1 cellular context compared by ENCODE assay signal in the genomic region with DNA sequence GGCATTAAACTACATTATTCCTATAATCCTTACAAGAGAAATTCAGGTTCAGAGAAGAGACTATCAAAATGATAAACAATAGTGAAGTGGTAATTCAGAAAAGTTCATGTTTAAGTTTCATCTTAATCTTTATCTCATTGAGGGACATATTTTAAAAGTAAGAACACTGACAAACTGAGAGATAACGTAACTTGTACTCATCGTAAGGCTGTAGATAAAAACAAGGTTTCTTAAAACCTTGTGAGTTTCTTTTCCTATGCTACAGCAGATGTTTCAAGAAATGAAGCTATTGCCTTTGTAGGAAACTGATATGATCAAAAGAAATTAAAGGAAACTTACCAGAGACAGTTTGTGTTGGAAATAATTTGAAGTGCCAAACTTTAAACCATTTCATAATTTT.
TF ChIP-seq lines count a peak whose summit lies in the region.

No MANE protein-coding gene starts in this region.

TF ChIP-seq in HepG2, 621 proteins besides CTCF, POLR2A, EP300 and RAD21:
- TF ChIP-seq ZNF235 (CRISPR knock-in tag; IDR thresholded peaks at IDR 0.05; ENCODE audit: borderline replicate concordance) (no peak), TSC22D2 (CRISPR knock-in tag; IDR thresholded peaks at IDR 0.05; ENCODE audit: borderline replicate concordance) (no peak), PAWR (CRISPR knock-in tag; IDR thresholded peaks at IDR 0.05; ENCODE audit: borderline replicate concordance) (no peak), ZNF562 (CRISPR knock-in tag; IDR thresholded peaks at IDR 0.05; ENCODE audit: borderline replicate concordance) (no peak), ZNF619 (CRISPR knock-in tag; IDR thresholded peaks at IDR 0.05) (no peak), XBP1 (CRISPR knock-in tag; IDR thresholded peaks at IDR 0.05) (no peak), KMT2B (CRISPR knock-in tag; IDR thresholded peaks at IDR 0.05) (no peak), ZNF615 (CRISPR knock-in tag; IDR thresholded peaks at IDR 0.05; ENCODE audit: borderline replicate concordance) (no peak), EZH2 (conservative IDR thresholded peaks at IDR 0.05; ENCODE audit: low read depth, low read length) (no peak), NCOA1 (CRISPR knock-in tag; IDR thresholded peaks at IDR 0.05) (no peak), KDM5B (CRISPR knock-in tag; IDR thresholded peaks at IDR 0.05; ENCODE audit: borderline replicate concordance) (no peak), ATRX (CRISPR knock-in tag; IDR thresholded peaks at IDR 0.05; ENCODE audit: borderline replicate concordance) (no peak), ZNF672 (CRISPR knock-in tag; IDR thresholded peaks at IDR 0.05) (no peak), CENPX (CRISPR knock-in tag; IDR thresholded peaks at IDR 0.05) (no peak), ZNF780A (CRISPR knock-in tag; IDR thresholded peaks at IDR 0.05) (no peak)
- TF ChIP-seq, protein P1, sequence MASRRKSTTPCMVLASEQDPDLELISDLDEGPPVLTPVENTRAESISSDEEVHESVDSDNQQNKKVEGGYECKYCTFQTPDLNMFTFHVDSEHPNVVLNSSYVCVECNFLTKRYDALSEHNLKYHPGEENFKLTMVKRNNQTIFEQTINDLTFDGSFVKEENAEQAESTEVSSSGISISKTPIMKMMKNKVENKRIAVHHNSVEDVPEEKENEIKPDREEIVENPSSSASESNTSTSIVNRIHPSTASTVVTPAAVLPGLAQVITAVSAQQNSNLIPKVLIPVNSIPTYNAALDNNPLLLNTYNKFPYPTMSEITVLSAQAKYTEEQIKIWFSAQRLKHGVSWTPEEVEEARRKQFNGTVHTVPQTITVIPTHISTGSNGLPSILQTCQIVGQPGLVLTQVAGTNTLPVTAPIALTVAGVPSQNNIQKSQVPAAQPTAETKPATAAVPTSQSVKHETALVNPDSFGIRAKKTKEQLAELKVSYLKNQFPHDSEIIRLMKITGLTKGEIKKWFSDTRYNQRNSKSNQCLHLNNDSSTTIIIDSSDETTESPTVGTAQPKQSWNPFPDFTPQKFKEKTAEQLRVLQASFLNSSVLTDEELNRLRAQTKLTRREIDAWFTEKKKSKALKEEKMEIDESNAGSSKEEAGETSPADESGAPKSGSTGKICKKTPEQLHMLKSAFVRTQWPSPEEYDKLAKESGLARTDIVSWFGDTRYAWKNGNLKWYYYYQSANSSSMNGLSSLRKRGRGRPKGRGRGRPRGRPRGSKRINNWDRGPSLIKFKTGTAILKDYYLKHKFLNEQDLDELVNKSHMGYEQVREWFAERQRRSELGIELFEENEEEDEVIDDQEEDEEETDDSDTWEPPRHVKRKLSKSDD (CRISPR knock-in tag; IDR thresholded peaks at IDR 0.05; ENCODE audit: low read depth), result no peak
- TF ChIP-seq, protein P2, sequence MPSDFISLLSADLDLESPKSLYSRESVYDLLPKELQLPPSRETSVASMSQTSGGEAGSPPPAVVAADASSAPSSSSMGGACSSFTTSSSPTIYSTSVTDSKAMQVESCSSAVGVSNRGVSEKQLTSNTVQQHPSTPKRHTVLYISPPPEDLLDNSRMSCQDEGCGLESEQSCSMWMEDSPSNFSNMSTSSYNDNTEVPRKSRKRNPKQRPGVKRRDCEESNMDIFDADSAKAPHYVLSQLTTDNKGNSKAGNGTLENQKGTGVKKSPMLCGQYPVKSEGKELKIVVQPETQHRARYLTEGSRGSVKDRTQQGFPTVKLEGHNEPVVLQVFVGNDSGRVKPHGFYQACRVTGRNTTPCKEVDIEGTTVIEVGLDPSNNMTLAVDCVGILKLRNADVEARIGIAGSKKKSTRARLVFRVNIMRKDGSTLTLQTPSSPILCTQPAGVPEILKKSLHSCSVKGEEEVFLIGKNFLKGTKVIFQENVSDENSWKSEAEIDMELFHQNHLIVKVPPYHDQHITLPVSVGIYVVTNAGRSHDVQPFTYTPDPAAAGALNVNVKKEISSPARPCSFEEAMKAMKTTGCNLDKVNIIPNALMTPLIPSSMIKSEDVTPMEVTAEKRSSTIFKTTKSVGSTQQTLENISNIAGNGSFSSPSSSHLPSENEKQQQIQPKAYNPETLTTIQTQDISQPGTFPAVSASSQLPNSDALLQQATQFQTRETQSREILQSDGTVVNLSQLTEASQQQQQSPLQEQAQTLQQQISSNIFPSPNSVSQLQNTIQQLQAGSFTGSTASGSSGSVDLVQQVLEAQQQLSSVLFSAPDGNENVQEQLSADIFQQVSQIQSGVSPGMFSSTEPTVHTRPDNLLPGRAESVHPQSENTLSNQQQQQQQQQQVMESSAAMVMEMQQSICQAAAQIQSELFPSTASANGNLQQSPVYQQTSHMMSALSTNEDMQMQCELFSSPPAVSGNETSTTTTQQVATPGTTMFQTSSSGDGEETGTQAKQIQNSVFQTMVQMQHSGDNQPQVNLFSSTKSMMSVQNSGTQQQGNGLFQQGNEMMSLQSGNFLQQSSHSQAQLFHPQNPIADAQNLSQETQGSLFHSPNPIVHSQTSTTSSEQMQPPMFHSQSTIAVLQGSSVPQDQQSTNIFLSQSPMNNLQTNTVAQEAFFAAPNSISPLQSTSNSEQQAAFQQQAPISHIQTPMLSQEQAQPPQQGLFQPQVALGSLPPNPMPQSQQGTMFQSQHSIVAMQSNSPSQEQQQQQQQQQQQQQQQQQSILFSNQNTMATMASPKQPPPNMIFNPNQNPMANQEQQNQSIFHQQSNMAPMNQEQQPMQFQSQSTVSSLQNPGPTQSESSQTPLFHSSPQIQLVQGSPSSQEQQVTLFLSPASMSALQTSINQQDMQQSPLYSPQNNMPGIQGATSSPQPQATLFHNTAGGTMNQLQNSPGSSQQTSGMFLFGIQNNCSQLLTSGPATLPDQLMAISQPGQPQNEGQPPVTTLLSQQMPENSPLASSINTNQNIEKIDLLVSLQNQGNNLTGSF (CRISPR knock-in tag; IDR thresholded peaks at IDR 0.05), result no peak
- TF ChIP-seq, protein P3, sequence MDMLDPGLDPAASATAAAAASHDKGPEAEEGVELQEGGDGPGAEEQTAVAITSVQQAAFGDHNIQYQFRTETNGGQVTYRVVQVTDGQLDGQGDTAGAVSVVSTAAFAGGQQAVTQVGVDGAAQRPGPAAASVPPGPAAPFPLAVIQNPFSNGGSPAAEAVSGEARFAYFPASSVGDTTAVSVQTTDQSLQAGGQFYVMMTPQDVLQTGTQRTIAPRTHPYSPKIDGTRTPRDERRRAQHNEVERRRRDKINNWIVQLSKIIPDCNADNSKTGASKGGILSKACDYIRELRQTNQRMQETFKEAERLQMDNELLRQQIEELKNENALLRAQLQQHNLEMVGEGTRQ (IDR thresholded peaks at IDR 0.05; ENCODE audit: low read depth, low read length), result no peak
- TF ChIP-seq, protein P3 (CRISPR knock-in tag; IDR thresholded peaks at IDR 0.05; ENCODE audit: borderline replicate concordance), result no peak
- TF ChIP-seq, protein P4, sequence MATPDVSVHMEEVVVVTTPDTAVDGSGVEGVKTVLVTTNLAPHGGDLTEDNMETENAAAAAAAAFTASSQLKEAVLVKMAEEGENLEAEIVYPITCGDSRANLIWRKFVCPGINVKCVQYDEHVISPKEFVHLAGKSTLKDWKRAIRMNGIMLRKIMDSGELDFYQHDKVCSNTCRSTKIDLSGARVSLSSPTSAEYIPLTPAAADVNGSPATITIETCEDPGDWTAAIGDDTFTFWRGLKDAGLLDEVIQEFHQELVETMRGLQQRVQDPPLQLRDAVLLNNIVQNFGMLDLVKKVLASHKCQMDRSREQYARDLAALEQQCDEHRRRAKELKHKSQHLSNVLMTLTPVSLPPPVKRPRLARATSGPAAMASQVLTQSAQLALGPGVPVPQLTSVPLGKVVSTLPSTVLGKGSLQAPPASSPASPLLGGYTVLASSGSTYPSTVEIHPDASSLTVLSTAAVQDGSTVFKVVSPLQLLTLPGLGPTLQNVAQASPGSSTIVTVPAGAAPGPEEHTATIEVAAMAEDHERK (CRISPR knock-in tag; IDR thresholded peaks at IDR 0.05; ENCODE audit: low read depth), result no peak
- TF ChIP-seq, protein P5, sequence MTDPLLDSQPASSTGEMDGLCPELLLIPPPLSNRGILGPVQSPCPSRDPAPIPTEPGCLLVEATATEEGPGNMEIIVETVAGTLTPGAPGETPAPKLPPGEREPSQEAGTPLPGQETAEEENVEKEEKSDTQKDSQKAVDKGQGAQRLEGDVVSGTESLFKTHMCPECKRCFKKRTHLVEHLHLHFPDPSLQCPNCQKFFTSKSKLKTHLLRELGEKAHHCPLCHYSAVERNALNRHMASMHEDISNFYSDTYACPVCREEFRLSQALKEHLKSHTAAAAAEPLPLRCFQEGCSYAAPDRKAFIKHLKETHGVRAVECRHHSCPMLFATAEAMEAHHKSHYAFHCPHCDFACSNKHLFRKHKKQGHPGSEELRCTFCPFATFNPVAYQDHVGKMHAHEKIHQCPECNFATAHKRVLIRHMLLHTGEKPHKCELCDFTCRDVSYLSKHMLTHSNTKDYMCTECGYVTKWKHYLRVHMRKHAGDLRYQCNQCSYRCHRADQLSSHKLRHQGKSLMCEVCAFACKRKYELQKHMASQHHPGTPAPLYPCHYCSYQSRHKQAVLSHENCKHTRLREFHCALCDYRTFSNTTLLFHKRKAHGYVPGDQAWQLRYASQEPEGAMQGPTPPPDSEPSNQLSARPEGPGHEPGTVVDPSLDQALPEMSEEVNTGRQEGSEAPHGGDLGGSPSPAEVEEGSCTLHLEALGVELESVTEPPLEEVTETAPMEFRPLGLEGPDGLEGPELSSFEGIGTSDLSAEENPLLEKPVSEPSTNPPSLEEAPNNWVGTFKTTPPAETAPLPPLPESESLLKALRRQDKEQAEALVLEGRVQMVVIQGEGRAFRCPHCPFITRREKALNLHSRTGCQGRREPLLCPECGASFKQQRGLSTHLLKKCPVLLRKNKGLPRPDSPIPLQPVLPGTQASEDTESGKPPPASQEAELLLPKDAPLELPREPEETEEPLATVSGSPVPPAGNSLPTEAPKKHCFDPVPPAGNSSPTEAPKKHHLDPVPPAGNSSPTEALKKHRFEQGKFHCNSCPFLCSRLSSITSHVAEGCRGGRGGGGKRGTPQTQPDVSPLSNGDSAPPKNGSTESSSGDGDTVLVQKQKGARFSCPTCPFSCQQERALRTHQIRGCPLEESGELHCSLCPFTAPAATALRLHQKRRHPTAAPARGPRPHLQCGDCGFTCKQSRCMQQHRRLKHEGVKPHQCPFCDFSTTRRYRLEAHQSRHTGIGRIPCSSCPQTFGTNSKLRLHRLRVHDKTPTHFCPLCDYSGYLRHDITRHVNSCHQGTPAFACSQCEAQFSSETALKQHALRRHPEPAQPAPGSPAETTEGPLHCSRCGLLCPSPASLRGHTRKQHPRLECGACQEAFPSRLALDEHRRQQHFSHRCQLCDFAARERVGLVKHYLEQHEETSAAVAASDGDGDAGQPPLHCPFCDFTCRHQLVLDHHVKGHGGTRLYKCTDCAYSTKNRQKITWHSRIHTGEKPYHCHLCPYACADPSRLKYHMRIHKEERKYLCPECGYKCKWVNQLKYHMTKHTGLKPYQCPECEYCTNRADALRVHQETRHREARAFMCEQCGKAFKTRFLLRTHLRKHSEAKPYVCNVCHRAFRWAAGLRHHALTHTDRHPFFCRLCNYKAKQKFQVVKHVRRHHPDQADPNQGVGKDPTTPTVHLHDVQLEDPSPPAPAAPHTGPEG (CRISPR knock-in tag; IDR thresholded peaks at IDR 0.05), result no peak
